ENCODE assay signal across 1 cellular context in the genomic region with DNA sequence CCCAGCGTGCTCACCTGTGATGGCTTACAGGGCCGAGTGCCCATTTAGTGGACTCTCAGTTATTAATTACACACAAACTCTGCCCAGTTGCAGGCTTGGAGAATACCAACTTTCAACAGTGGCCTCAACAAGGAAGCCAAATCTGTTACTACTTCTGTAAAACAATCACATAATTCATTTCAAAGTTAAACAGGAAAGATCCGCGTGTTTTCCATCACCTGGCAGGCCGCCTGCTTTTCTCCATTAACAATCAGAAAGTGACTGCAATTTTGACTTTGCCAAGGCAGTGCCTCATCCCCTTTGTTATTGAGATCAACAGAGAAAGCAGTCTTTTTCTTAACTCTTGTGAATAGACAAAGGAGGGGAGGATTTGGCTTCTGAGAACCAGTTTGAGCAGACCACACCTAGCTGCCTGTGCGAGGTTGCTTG.
TF ChIP-seq lines count a peak whose summit lies in the region.

No MANE protein-coding gene starts in this region.

TF ChIP-seq in GM23338, 12 proteins besides CTCF, POLR2A, EP300 and RAD21 (continued from another document):
- TF ChIP-seq ZNF462 (CRISPR knock-in tag; IDR thresholded peaks at IDR 0.05) (no peak), EZH2phosphoT487 (IDR thresholded peaks at IDR 0.05; ENCODE audit: unreplicated experiment) (no peak), POLR2AphosphoS5 (IDR thresholded peaks at IDR 0.05; ENCODE audit: low read depth) (no peak), STAT1 (IDR thresholded peaks at IDR 0.05; ENCODE audit: unreplicated experiment) (no peak), CREB1 (CRISPR knock-in tag; IDR thresholded peaks at IDR 0.05; ENCODE audit: low read depth) (no peak), EZH2 (IDR thresholded peaks at IDR 0.05; ENCODE audit: low read depth, unreplicated experiment) (no peak), JUNB (IDR thresholded peaks at IDR 0.05; ENCODE audit: unreplicated experiment) (no peak)
- TF ChIP-seq, protein P1, sequence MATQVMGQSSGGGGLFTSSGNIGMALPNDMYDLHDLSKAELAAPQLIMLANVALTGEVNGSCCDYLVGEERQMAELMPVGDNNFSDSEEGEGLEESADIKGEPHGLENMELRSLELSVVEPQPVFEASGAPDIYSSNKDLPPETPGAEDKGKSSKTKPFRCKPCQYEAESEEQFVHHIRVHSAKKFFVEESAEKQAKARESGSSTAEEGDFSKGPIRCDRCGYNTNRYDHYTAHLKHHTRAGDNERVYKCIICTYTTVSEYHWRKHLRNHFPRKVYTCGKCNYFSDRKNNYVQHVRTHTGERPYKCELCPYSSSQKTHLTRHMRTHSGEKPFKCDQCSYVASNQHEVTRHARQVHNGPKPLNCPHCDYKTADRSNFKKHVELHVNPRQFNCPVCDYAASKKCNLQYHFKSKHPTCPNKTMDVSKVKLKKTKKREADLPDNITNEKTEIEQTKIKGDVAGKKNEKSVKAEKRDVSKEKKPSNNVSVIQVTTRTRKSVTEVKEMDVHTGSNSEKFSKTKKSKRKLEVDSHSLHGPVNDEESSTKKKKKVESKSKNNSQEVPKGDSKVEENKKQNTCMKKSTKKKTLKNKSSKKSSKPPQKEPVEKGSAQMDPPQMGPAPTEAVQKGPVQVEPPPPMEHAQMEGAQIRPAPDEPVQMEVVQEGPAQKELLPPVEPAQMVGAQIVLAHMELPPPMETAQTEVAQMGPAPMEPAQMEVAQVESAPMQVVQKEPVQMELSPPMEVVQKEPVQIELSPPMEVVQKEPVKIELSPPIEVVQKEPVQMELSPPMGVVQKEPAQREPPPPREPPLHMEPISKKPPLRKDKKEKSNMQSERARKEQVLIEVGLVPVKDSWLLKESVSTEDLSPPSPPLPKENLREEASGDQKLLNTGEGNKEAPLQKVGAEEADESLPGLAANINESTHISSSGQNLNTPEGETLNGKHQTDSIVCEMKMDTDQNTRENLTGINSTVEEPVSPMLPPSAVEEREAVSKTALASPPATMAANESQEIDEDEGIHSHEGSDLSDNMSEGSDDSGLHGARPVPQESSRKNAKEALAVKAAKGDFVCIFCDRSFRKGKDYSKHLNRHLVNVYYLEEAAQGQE (IDR thresholded peaks at IDR 0.05; ENCODE audit: unreplicated experiment): no peak
- TF ChIP-seq, protein P2, sequence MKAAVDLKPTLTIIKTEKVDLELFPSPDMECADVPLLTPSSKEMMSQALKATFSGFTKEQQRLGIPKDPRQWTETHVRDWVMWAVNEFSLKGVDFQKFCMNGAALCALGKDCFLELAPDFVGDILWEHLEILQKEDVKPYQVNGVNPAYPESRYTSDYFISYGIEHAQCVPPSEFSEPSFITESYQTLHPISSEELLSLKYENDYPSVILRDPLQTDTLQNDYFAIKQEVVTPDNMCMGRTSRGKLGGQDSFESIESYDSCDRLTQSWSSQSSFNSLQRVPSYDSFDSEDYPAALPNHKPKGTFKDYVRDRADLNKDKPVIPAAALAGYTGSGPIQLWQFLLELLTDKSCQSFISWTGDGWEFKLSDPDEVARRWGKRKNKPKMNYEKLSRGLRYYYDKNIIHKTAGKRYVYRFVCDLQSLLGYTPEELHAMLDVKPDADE (IDR thresholded peaks at IDR 0.05): no peak
